Comparison of ENCODE assay signal across 8 cellular contexts in genomic region chr3:187742351-187743171, GRCh38. TPM values are rescaled to one million over a fixed set of nuclear protein-coding genes. Genes with fewer than 3 reads are reported as not detected.
DNase-seq lines count a peak whose midpoint lies in the region; ATAC-seq, FAIRE-seq and TF ChIP-seq lines count a peak whose summit lies in the region.

No MANE protein-coding gene starts in this region.

- no peak for ATAC-seq in stimulated activated naive CD8-positive, alpha-beta T cell treated with anti-CD3 and anti-CD28 coated beads, Interleukin-15, amount 100 ng/mL, for 72 hours

- H3K4me1 ChIP-seq in astrocyte (ENCODE audit: insufficient read depth, low read length), result peaks cover 43% of the 10 kb centered on the region

- H3K4me3 Mint-ChIP-seq in astrocyte (ENCODE audit: unreplicated experiment), result peak overlapping the region; percentile 94
- H3K4me3 Mint-ChIP-seq in stimulated activated naive CD8-positive, alpha-beta T cell treated with anti-CD3 and anti-CD28 coated beads, Interleukin-15, amount 100 ng/mL, for 72 hours, result peak overlapping the region; percentile 94 to 99

- no peaks in the 10 kb centered on the region for H3K9me3 Mint-ChIP-seq in astrocyte (ENCODE audit: unreplicated experiment)
- no peaks in the 10 kb centered on the region for H3K9me3 Mint-ChIP-seq in stimulated activated naive CD8-positive, alpha-beta T cell treated with anti-CD3 and anti-CD28 coated beads, Interleukin-15, amount 100 ng/mL, for 72 hours

- FAIRE-seq in astrocyte (lab: Jason Lieb, UNC), result no peak

- no peak overlapping the region for H3K27ac ChIP-seq in astrocyte (ENCODE audit: low read depth, low read length)

- H3K27ac Mint-ChIP-seq in astrocyte (ENCODE audit: unreplicated experiment), result peak overlapping the region; percentile 96
- H3K27ac Mint-ChIP-seq in stimulated activated naive CD8-positive, alpha-beta T cell treated with anti-CD3 and anti-CD28 coated beads, Interleukin-15, amount 100 ng/mL, for 72 hours, result peak overlapping the region; percentile 100

- peaks cover 63% of the 10 kb centered on the region for H3K79me2 ChIP-seq in astrocyte (ENCODE audit: insufficient read depth, low read length)

- no peaks in the 10 kb centered on the region for H3K36me3 ChIP-seq in BJ (ENCODE audit: control insufficient read depth, insufficient read depth, low read length)
- no peaks in the 10 kb centered on the region for H3K36me3 ChIP-seq in astrocyte (ENCODE audit: insufficient read depth, low read length)

- no peaks in the 10 kb centered on the region for H3K27me3 ChIP-seq in BJ (ENCODE audit: control insufficient read depth, insufficient read depth, low read length)
- no peaks in the 10 kb centered on the region for H3K27me3 ChIP-seq in astrocyte (ENCODE audit: insufficient read depth, low read length)

- TF ChIP-seq CTCF in BJ (IDR thresholded peaks at IDR 0.05; ENCODE audit: insufficient read depth, low read depth, low read length) (no peak), LNCaP clone FGC (IDR thresholded peaks at IDR 0.05; ENCODE audit: control insufficient read depth, extremely low read depth, insufficient read depth) (0 out of 2 replicates have a peak, but pooled peaks have one; percentile 1), astrocyte (IDR thresholded peaks at IDR 0.05; ENCODE audit: insufficient read depth, low read depth, low read length) (no peak), GM13976 (IDR thresholded peaks at IDR 0.05; ENCODE audit: borderline replicate concordance, control extremely low read depth, extremely low read depth, insufficient read depth, missing control alignments) (no peak)

- no peak for DNase-seq in BJ (ENCODE audit: low read depth)
- DNase-seq in LNCaP clone FGC (ENCODE audit: low read depth), result peak; percentile 92
- DNase-seq in astrocyte (ENCODE audit: low read depth), result peak; percentile 51
- peak; percentile 58 for DNase-seq in iris pigment epithelial cell (ENCODE audit: low read depth)
- DNase-seq in stimulated activated naive CD8-positive, alpha-beta T cell treated with anti-CD3 and anti-CD28 coated beads, Interleukin-15, amount 100 ng/mL, for 72 hours, result peak; percentile 32 to 37
- no peak for DNase-seq in GM13976 (ENCODE audit: low spot score)
- DNase-seq in HEK293T (ENCODE audit: extremely low spot score), result no peak
- no peak for DNase-seq in dermis blood vessel endothelial cell

- peak overlapping the region; percentile 96 for H3K4me3 ChIP-seq in BJ (ENCODE audit: low read depth, low read length)
- peak overlapping the region; percentile 89 for H3K4me3 ChIP-seq in LNCaP clone FGC (ENCODE audit: low read depth, low read length)
- H3K4me3 ChIP-seq in astrocyte (ENCODE audit: insufficient read depth, low read depth, low read length), result peak overlapping the region; percentile 47

- H3K4me2 ChIP-seq in astrocyte (ENCODE audit: low read length), result peak overlapping the region; percentile 95

- peaks cover 19% of the 10 kb centered on the region for H4K20me1 ChIP-seq in astrocyte (ENCODE audit: insufficient read depth, low read length)

- H3K9me3 ChIP-seq in astrocyte (ENCODE audit: insufficient read depth, low read depth, low read length), result no peaks in the 10 kb centered on the region

- POLR2A ChIA-PET in BJ (lab: Charles Lee), result interaction anchor here (0.6 kb wide), 2 partner anchors 529 to 690 kb away, joined by 3 to 5 read pairs; no protein-coding TSS in a partner anchor
- POLR2A ChIA-PET in HEK293T (lab: Yijun Ruan, JAX), result no interaction called here

- in situ Hi-C loops in GM13976 (cut with MboI; ENCODE audit: low sequenced_read_pairs, unreplicated experiment), result loop anchor here (5.0 to 25.0 kb wide), 2 partner anchors 1210 to 1395 kb away; no protein-coding TSS in a partner anchor

- H2AFZ ChIP-seq in astrocyte (ENCODE audit: low read depth, low read length), result no peak overlapping the region

- H3K4me1 Mint-ChIP-seq in astrocyte (ENCODE audit: low read depth, unreplicated experiment), result peaks cover 34% of the 10 kb centered on the region
- peaks cover 43% of the 10 kb centered on the region for H3K4me1 Mint-ChIP-seq in stimulated activated naive CD8-positive, alpha-beta T cell treated with anti-CD3 and anti-CD28 coated beads, Interleukin-15, amount 100 ng/mL, for 72 hours

- H3K9ac ChIP-seq in astrocyte (ENCODE audit: low read length), result peak overlapping the region; percentile 99

- no peaks in the 10 kb centered on the region for H3K27me3 Mint-ChIP-seq in astrocyte (ENCODE audit: low read depth, unreplicated experiment)
- H3K27me3 Mint-ChIP-seq in stimulated activated naive CD8-positive, alpha-beta T cell treated with anti-CD3 and anti-CD28 coated beads, Interleukin-15, amount 100 ng/mL, for 72 hours, result no peaks in the 10 kb centered on the region

- CTCF ChIA-PET in BJ (lab: Yijun Ruan, JAX), result interaction anchor here (0.6 to 8.2 kb wide), 11 partner anchors 529 to 1298 kb away, joined by 3 to 91 read pairs (median 3); no protein-coding TSS in a partner anchor
- CTCF ChIA-PET in HEK293T (lab: Yijun Ruan, JAX), result interaction anchor here (2.5 kb wide), 1 partner anchor 1212 kb away, joined by 23 read pairs; no protein-coding TSS in a partner anchor

- H3K36me3 Mint-ChIP-seq in astrocyte (ENCODE audit: low read depth, unreplicated experiment), result no peaks in the 10 kb centered on the region

TF ChIP-seq in HEK293T, 16 proteins besides CTCF, POLR2A, EP300 and RAD21:
- no peak for TF ChIP-seq PKNOX1 (IDR thresholded peaks at IDR 0.05)
- TF ChIP-seq SP1 (IDR thresholded peaks at IDR 0.05), result no peak
- no peak for TF ChIP-seq FOXA1 (IDR thresholded peaks at IDR 0.05)
- no peak for TF ChIP-seq FOXM1 (IDR thresholded peaks at IDR 0.05; ENCODE audit: borderline replicate concordance)
- no peak for TF ChIP-seq SUZ12 (IDR thresholded peaks at IDR 0.05)
- TF ChIP-seq LEF1 (IDR thresholded peaks at IDR 0.05; ENCODE audit: borderline replicate concordance), result no peak
- TF ChIP-seq FOXK2 (IDR thresholded peaks at IDR 0.05), result no peak
- TF ChIP-seq NFRKB (IDR thresholded peaks at IDR 0.05), result no peak
- TF ChIP-seq ZNF384 (IDR thresholded peaks at IDR 0.05), result no peak
- no peak for TF ChIP-seq TARDBP (IDR thresholded peaks at IDR 0.05)
- no peak for TF ChIP-seq ARNT (IDR thresholded peaks at IDR 0.05)
- TF ChIP-seq BHLHE40 (IDR thresholded peaks at IDR 0.05; ENCODE audit: borderline replicate concordance), result no peak
- TF ChIP-seq CTBP1 (IDR thresholded peaks at IDR 0.05; ENCODE audit: borderline replicate concordance), result no peak
- TF ChIP-seq HDGF (IDR thresholded peaks at IDR 0.05; ENCODE audit: borderline replicate concordance), result no peak

RNA-seq across cellular contexts. Expression of gene BCL6, which starts 2.7 kb away (rescaled TPM):
- 14.1 and 17.4 TPM in 2 replicates for polyA plus RNA-seq in BJ (2011; rRNA removed)
- 32.3 and 36.7 TPM in 2 replicates for polyA minus RNA-seq in BJ (2011; rRNA and poly(A)+ RNA removed)
- total RNA-seq in astrocyte, result 46.0 and 46.2 TPM in 2 replicates
- total RNA-seq in dermis blood vessel endothelial cell, result 1.7 and 2.2 TPM in 2 replicates

RNA-seq across cellular contexts. Expression of gene RTP2, which starts 40.2 kb away (rescaled TPM):
- polyA plus RNA-seq in BJ (2011; rRNA removed), result not detected in 2 replicates
- polyA minus RNA-seq in BJ (2011; rRNA and poly(A)+ RNA removed), result not detected in 2 replicates
- not detected in 2 replicates for total RNA-seq in astrocyte
- total RNA-seq in dermis blood vessel endothelial cell, result not detected in 2 replicates

Comparison
In these comparisons a context has a peak if more than half of its experiments do, and no peak if none do; other contexts are left out.
1. DNase-seq: peak in LNCaP clone FGC (single experiment), astrocyte (single experiment), iris pigment epithelial cell (single experiment) and stimulated activated naive CD8-positive, alpha-beta T cell treated with anti-CD3 and anti-CD28 coated beads, Interleukin-15, amount 100 ng/mL, for 72 hours (2 of 2); none in BJ (single experiment), GM13976 (single experiment), HEK293T (single experiment) and dermis blood vessel endothelial cell (single experiment).
2. RNA of gene BCL6, which starts 2.7 kb away (total RNA-seq): 46.0 to 46.2 TPM in astrocyte; 1.7 to 2.2 TPM in dermis blood vessel endothelial cell; every median in the first group is over 10 times any median in the second.
3. Peak in every context shown above with its lines, with median percentiles within 50 percentile points of each other: H3K4me3 ChIP-seq.